Comparison of ENCODE assay signal across 13 cellular contexts in the genomic region with DNA sequence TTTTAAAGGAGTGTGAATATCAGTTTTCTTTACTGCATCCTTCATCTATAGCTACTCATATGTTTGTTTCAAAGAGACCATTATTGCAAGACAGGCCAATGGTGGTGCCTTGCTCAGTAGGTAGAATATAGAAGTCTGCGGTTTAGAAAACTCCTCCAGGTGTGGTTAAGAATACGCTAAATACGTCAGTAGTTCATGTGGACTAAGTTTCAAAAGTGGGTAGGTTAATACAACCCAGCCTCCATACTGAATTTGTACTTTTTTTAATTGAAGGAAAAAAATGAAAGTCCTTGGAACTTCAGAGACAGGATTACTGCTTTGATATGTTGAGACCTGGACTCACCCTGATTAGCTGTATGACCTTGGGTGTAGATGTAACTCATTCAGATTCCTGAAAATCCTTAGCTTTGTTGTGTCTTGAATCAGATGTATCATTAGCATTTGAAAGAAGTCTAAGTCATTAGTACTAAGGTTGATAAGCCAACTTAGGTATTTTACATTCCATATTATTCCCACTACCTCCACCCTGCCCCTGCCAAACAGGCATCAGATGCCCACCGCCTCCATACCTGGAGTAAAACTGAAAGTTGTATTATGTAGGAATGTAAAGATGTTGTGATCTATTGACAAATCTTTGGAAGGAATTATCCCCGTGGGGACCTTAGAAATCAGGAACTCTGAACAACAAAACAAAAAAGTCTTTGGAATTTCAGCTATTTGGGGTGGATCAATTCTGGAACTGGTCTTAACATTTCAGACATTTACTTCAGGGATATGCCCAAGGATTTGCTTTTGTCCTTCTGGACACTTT. TPM values are rescaled to one million over a fixed set of nuclear protein-coding genes. Genes with fewer than 3 reads are reported as not detected.
A peak's percentile ranks its signal among the peaks of the same experiment; 100 is the strongest.
DNase-seq lines count a peak whose midpoint lies in the region; ATAC-seq and TF ChIP-seq lines count a peak whose summit lies in the region.
"Had no signal": no experiment of that assay in that cellular context is flagged by ENCODE, and none has a peak within 500 bp of the region (broad histone marks: within the 10 kb centered on the region; RNA-seq: fewer than 3 reads in every experiment).

No MANE protein-coding gene starts in this region.

- in situ Hi-C loops in HAP-1 (cut with MboI; ENCODE audit: low sequenced_read_pairs): loop anchor here (25.0 kb wide), 2 partner anchors 761 to 1061 kb away; a partner anchor contains a TSS

- peak; percentile 53 for ATAC-seq in GM18517 (IDR thresholded peaks at IDR 0.05; ENCODE audit: unreplicated experiment)
- ATAC-seq in naive thymus-derived CD8-positive, alpha-beta T cell: no peak

- H3K27me3 Mint-ChIP-seq in mesothelial cell of epicardium (ENCODE audit: low read depth): no peaks in the 10 kb centered on the region
- H3K27me3 Mint-ChIP-seq in naive thymus-derived CD8-positive, alpha-beta T cell: peaks cover 22 to 78% (median 39%) of the 10 kb centered on the region in 5 donors

- H3K9ac ChIP-seq in HUES48 (ENCODE audit: low read depth, low read length): peak overlapping the region; percentile 10; the same call in 1 of the 2 replicates
- H3K9ac ChIP-seq: parathyroid adenoma had no signal

- no peaks in the 10 kb centered on the region for H3K9me3 Mint-ChIP-seq in mesothelial cell of epicardium
- H3K9me3 Mint-ChIP-seq in naive thymus-derived CD8-positive, alpha-beta T cell: peaks cover 0 to 10% (median 0%) of the 10 kb centered on the region in 9 donors

- H2AFZ ChIP-seq in PC-9: no peak overlapping the region
- H2AFZ ChIP-seq: parathyroid adenoma had no signal

- H4K20me1 ChIP-seq in PC-9 (ENCODE audit: insufficient read depth): no peaks in the 10 kb centered on the region

- peaks cover 72% of the 10 kb centered on the region for H3K4me1 Mint-ChIP-seq in mesothelial cell of epicardium
- peaks cover 3 to 27% (median 10%) of the 10 kb centered on the region in 4 donors for H3K4me1 Mint-ChIP-seq in naive thymus-derived CD8-positive, alpha-beta T cell

- DNase-seq in HAP-1 (ENCODE audit: low spot score in 2 of 2) (peak; percentile 56 to 95), mesothelial cell of epicardium (ENCODE audit: low spot score in 2 of 2, unreplicated experiment in 2 of 2) (no peak), Kasumi-1 (lab: John Stamatoyannopoulos, UW) (no peak), NCI-H1092 treated with DMSO at 0.1 percent for 48 hours (lab: John Stamatoyannopoulos, UW) (no peak), PC-9 (no peak)
- no peak for DNase-seq in naive thymus-derived CD8-positive, alpha-beta T cell
- DNase-seq: Calu3, cerebellar nuclear complex, NCI-H146 had no signal

- no peak for TF ChIP-seq CTCF in mesothelial cell of epicardium (IDR thresholded peaks at IDR 0.05; ENCODE audit: unreplicated experiment)
- TF ChIP-seq CTCF in PC-9 (conservative IDR thresholded peaks at IDR 0.05): no peak

- H3K27ac Mint-ChIP-seq in mesothelial cell of epicardium: peak overlapping the region; percentile 78
- H3K27ac Mint-ChIP-seq in naive thymus-derived CD8-positive, alpha-beta T cell: no peak overlapping the region

- H3K27ac ChIP-seq in HUES48 (ENCODE audit: low read depth, low read length): peak overlapping the region; percentile 83
- no peak overlapping the region for H3K27ac ChIP-seq in PC-9
- H3K27ac ChIP-seq: parathyroid adenoma, SJSA1 had no signal

- CTCF ChIA-PET in PC-9 (lab: Charles Lee): no interaction called here

- no peaks in the 10 kb centered on the region for H3K9me3 ChIP-seq in HAP-1
- H3K9me3 ChIP-seq in HUES48 (ENCODE audit: control insufficient read depth, insufficient read depth, low read length): no peaks in the 10 kb centered on the region
- H3K9me3 ChIP-seq in PC-9 (ENCODE audit: insufficient read depth, low read depth): no peaks in the 10 kb centered on the region
- H3K9me3 ChIP-seq: SJSA1 had no signal

- no TSS peak for BruUV-seq in PC-9 (replicated peaks; lab: Mats Ljungman, UMichigan)

- no peaks in the 10 kb centered on the region for H3K79me2 ChIP-seq in PC-9 (ENCODE audit: low read depth)

- H3K27me3 ChIP-seq in HAP-1 (ENCODE audit: low read depth) (no peaks in the 10 kb centered on the region), HUES48 (ENCODE audit: control insufficient read depth, insufficient read depth, low read length) (no peaks in the 10 kb centered on the region), PC-9 (ENCODE audit: insufficient read depth, low read depth) (no peaks in the 10 kb centered on the region)
- H3K27me3 ChIP-seq: SJSA1 had no signal

- H3K4me1 ChIP-seq in HAP-1: peaks cover 65% of the 10 kb centered on the region
- H3K4me1 ChIP-seq in HUES48 (ENCODE audit: control insufficient read depth, insufficient read depth, low read length): peaks cover 70% of the 10 kb centered on the region
- H3K4me1 ChIP-seq in PC-9 (replicated peaks; ENCODE audit: insufficient read depth): no peaks in the 10 kb centered on the region
- H3K4me1 ChIP-seq: parathyroid adenoma had no signal

- no peaks in the 10 kb centered on the region for H3K9me2 ChIP-seq in PC-9 (ENCODE audit: insufficient read depth)

- no peaks in the 10 kb centered on the region for H3F3A ChIP-seq in PC-9 (ENCODE audit: insufficient read depth, low read depth)

- no peak overlapping the region for H3K4me2 ChIP-seq in PC-9

- peaks cover 6% of the 10 kb centered on the region for H3K36me3 Mint-ChIP-seq in mesothelial cell of epicardium
- H3K36me3 Mint-ChIP-seq in naive thymus-derived CD8-positive, alpha-beta T cell: peaks cover 0 to 6% (median 0%) of the 10 kb centered on the region in 3 donors

- H3K4me3 Mint-ChIP-seq in mesothelial cell of epicardium: no peak overlapping the region
- no peak overlapping the region for H3K4me3 Mint-ChIP-seq in naive thymus-derived CD8-positive, alpha-beta T cell

- H3K4me3 ChIP-seq in HAP-1 (no peak overlapping the region), HUES48 (ENCODE audit: low read depth, low read length) (peak overlapping the region; percentile 37), PC-9 (no peak overlapping the region)
- H3K4me3 ChIP-seq: SJSA1 had no signal

- POLR2A ChIA-PET in naive thymus-derived CD8-positive, alpha-beta T cell (lab: Charles Lee): no interaction called here
- POLR2A ChIA-PET in PC-9 (lab: Charles Lee; ENCODE audit: unreplicated experiment): no interaction called here

- intact Hi-C loops in PC-9 (cut with micrococcal nuclease; ENCODE audit: unreplicated experiment): no loop called here

- H3K36me3 ChIP-seq in HAP-1 (replicated peaks): no peaks in the 10 kb centered on the region
- H3K36me3 ChIP-seq in HUES48 (ENCODE audit: control insufficient read depth, insufficient read depth, low read length): peaks cover 31% of the 10 kb centered on the region
- no peaks in the 10 kb centered on the region for H3K36me3 ChIP-seq in PC-9 (ENCODE audit: low read depth)

RNA-seq across cellular contexts. Expression of a gene that starts 6.1 kb away (rescaled TPM):
- total RNA-seq in mesothelial cell of epicardium (137 to 144 TPM (median 140 TPM) in 3 replicates), PC-9 (2021) (not detected in 2 replicates)
- total RNA-seq in naive thymus-derived CD8-positive, alpha-beta T cell: 1 to 10 TPM; 1.5 to 2.4 TPM
- under 1 TPM in 2 of 3 donors, not detected in 1; 0.09 to 0.16 TPM for polyA plus RNA-seq in naive thymus-derived CD8-positive, alpha-beta T cell
- total RNA-seq: Calu3 had no signal

Comparison
In these comparisons a context has a peak if more than half of its experiments do, and no peak if none do; other contexts are left out.
1. DNase-seq: peak in HAP-1 (2 of 2); none in mesothelial cell of epicardium (0 of 2), Kasumi-1 (0 of 2), naive thymus-derived CD8-positive, alpha-beta T cell (0 of 10), NCI-H1092 treated with DMSO at 0.1 percent for 48 hours (single experiment) and PC-9 (0 of 2).
2. RNA of a gene that starts 6.1 kb away (total RNA-seq): 137 to 144 TPM in mesothelial cell of epicardium; 1.5 to 2.4 TPM in naive thymus-derived CD8-positive, alpha-beta T cell and not detected in PC-9; every median in the first group is over 10 times any median in the second.